In genomic region chr7:40808409-40808942, GRCh38 we compare ENCODE assay signal across 14 cellular contexts.
A peak's percentile ranks its signal among the peaks of the same experiment; 100 is the strongest.
DNase-seq lines count a peak whose midpoint lies in the region; ATAC-seq lines count a peak whose summit lies in the region.
"Had no signal": no experiment of that assay in that cellular context is flagged by ENCODE, and none has a peak within 500 bp of the region (broad histone marks: within the 10 kb centered on the region; RNA-seq: fewer than 3 reads in every experiment).

No MANE protein-coding gene starts in this region.

- peak overlapping the region; percentile 86 for H3K9ac ChIP-seq in skeletal muscle satellite cell (ENCODE audit: low read depth, low read length)

- H3K36me3 ChIP-seq in skeletal muscle satellite cell (ENCODE audit: insufficient read depth, low read length) = no peaks in the 10 kb centered on the region

- peaks cover 49% of the 10 kb centered on the region for H3K4me1 ChIP-seq in skeletal muscle satellite cell (ENCODE audit: control insufficient read depth, insufficient read depth, low read length)

- H3K27me3 ChIP-seq in skeletal muscle satellite cell (ENCODE audit: control insufficient read depth, insufficient read depth, low read length) = no peaks in the 10 kb centered on the region

- peak overlapping the region; percentile 46 for H3K4me2 ChIP-seq in skeletal muscle satellite cell (ENCODE audit: low read length)

- no peak overlapping the region for H3K4me3 ChIP-seq in skeletal muscle satellite cell (ENCODE audit: low read length)

- no peak for ATAC-seq in GM18867 (IDR thresholded peaks at IDR 0.05; ENCODE audit: unreplicated experiment)
- ATAC-seq: activated CD4-positive, alpha-beta T cell treated with anti-CD3 and anti-CD28 coated beads for 36 hours had no signal

- DNase-seq in GM04503 (ENCODE audit: low read depth) (peak; percentile 100), SW480 (ENCODE audit: low spot score) (peak; percentile 28), fibroblast of peridontal ligament (ENCODE audit: extremely low read depth) (peak; percentile 100), islet precursor cell (no peak), ureter (ENCODE audit: low spot score) (no peak), NOMO-1 treated with dmso at 0.1 percent for 144 hours (lab: John Stamatoyannopoulos, UW; ENCODE audit: unreplicated experiment) (no peak)
- DNase-seq: activated CD4-positive, alpha-beta T cell treated with anti-CD3 and anti-CD28 coated beads for 36 hours; activated effector memory CD4-positive, alpha-beta T cell treated with Interleukin-2 at 50 U/mL for 16 hours; KBM-7; nephron progenitor cell; SHP77 treated with DMSO at 0.1 percent for 48 hours; stimulated activated naive B cell treated with anti-CD40 and anti-IgM and Interleukin-4, amounts not matched to agents 10 μg/mL and 1 μg/mL and 100 μg/mL, for 72 hours had no signal

- no peaks in the 10 kb centered on the region for H3K9me3 ChIP-seq in skeletal muscle satellite cell (replicated peaks; ENCODE audit: low read length)

Comparison
In these comparisons a context has a peak if more than half of its experiments do, and no peak if none do; other contexts are left out.
1. DNase-seq: peak in GM04503 (single experiment), SW480 (single experiment) and fibroblast of peridontal ligament (single experiment); none in islet precursor cell (single experiment), ureter (single experiment) and NOMO-1 treated with dmso at 0.1 percent for 144 hours (single experiment).